In genomic region chr11:63869686-63870085, GRCh38 we compare ENCODE assay signal across 9 cellular contexts. TPM values are rescaled to one million over a fixed set of nuclear protein-coding genes. Genes with fewer than 3 reads are reported as not detected.
DNase-seq lines count a peak whose midpoint lies in the region; TF ChIP-seq lines count a peak whose summit lies in the region.
"Had no signal": no experiment of that assay in that cellular context is flagged by ENCODE, and none has a peak within 500 bp of the region (broad histone marks: within the 10 kb centered on the region; RNA-seq: fewer than 3 reads in every experiment).

No MANE protein-coding gene starts in this region.

- H3K36me3 ChIP-seq in cardiac muscle cell (no peaks in the 10 kb centered on the region), hepatocyte (replicated peaks; ENCODE audit: insufficient read depth, low read depth) (no peaks in the 10 kb centered on the region), thymus (ENCODE audit: control insufficient read depth, insufficient read depth) (peaks cover 10% of the 10 kb centered on the region), A673 (ENCODE audit: insufficient read depth, low read length, poor library complexity, severe bottlenecking) (no peaks in the 10 kb centered on the region)

- no peaks in the 10 kb centered on the region for H3K9me3 Mint-ChIP-seq in activated CD4-positive, alpha-beta memory T cell treated with anti-CD3 and anti-CD28 coated beads for 36 hours
- no peaks in the 10 kb centered on the region for H3K9me3 Mint-ChIP-seq in Calu3 (ENCODE audit: low read depth, unreplicated experiment)

- H3K9me2 ChIP-seq in hepatocyte (replicated peaks; ENCODE audit: insufficient read depth) = no peaks in the 10 kb centered on the region

- peaks cover 84% of the 10 kb centered on the region for H3K79me2 ChIP-seq in hepatocyte

- intact Hi-C loops in cardiac septum (cut with DNase I) (loop anchor here (2.0 kb wide), 1 partner anchor 29 kb away; no protein-coding TSS in a partner anchor), A673 (cut with micrococcal nuclease; ENCODE audit: unreplicated experiment) (no loop called here), Calu3 (cut with micrococcal nuclease; ENCODE audit: unreplicated experiment) (no loop called here)
- intact Hi-C loops in activated CD4-positive, alpha-beta memory T cell treated with anti-CD3 and anti-CD28 coated beads for 36 hours (cut with micrococcal nuclease) = loop anchor here (1.0 kb wide), 1 partner anchor 29 kb away; no protein-coding TSS in a partner anchor

- H3K9me3 ChIP-seq in cardiac muscle cell (ENCODE audit: low read depth) = no peaks in the 10 kb centered on the region
- no peaks in the 10 kb centered on the region for H3K9me3 ChIP-seq in hepatocyte (ENCODE audit: low read depth)
- H3K9me3 ChIP-seq in thymus (ENCODE audit: control insufficient read depth) = no peaks in the 10 kb centered on the region
- no peaks in the 10 kb centered on the region for H3K9me3 ChIP-seq in A673 (ENCODE audit: low read depth, low read length, poor library complexity, severe bottlenecking)

- peaks cover 89% of the 10 kb centered on the region for H3K4me1 Mint-ChIP-seq in activated CD4-positive, alpha-beta memory T cell treated with anti-CD3 and anti-CD28 coated beads for 36 hours (ENCODE audit: low read depth)
- H3K4me1 Mint-ChIP-seq in Calu3 (ENCODE audit: low read depth, unreplicated experiment) = peaks cover 42% of the 10 kb centered on the region

- peaks cover 31% of the 10 kb centered on the region for H3K4me1 ChIP-seq in cardiac muscle cell (ENCODE audit: low read depth)
- peaks cover 53% of the 10 kb centered on the region for H3K4me1 ChIP-seq in hepatocyte (ENCODE audit: insufficient read depth)
- peaks cover 39% of the 10 kb centered on the region for H3K4me1 ChIP-seq in thymus (ENCODE audit: control insufficient read depth, insufficient read depth, low read length)
- peaks cover 39% of the 10 kb centered on the region for H3K4me1 ChIP-seq in A673 (ENCODE audit: insufficient read depth, low read length, poor library complexity, severe bottlenecking)

- WGBS in hepatocyte (ENCODE audit: low lambda C conversion rate, missing lambda C conversion rate) = 96% methylated on average over 8 of the region's 8 CpGs
- 26% methylated on average over 8 of the region's 8 CpGs for WGBS in thymus

- H3K4me2 ChIP-seq in hepatocyte = peak overlapping the region; percentile 60

- H3K27ac Mint-ChIP-seq in activated CD4-positive, alpha-beta memory T cell treated with anti-CD3 and anti-CD28 coated beads for 36 hours = peak overlapping the region; percentile 39
- no peak overlapping the region for H3K27ac Mint-ChIP-seq in Calu3 (ENCODE audit: unreplicated experiment)

- TF ChIP-seq CTCF in cardiac muscle cell (IDR thresholded peaks at IDR 0.05; ENCODE audit: low read depth, low read length) = no peak
- TF ChIP-seq CTCF in hepatocyte (IDR thresholded peaks at IDR 0.05; ENCODE audit: poor library complexity) = no peak
- no peak for TF ChIP-seq CTCF in A673 (conservative IDR thresholded peaks at IDR 0.05; ENCODE audit: low read depth, low read length)
- TF ChIP-seq CTCF in Calu3 (IDR thresholded peaks at IDR 0.05; ENCODE audit: unreplicated experiment) = no peak

- POLR2A ChIA-PET in activated CD4-positive, alpha-beta memory T cell treated with anti-CD3 and anti-CD28 coated beads for 36 hours (lab: Charles Lee) = interaction anchor here (0.9 to 1.5 kb wide), 3 partner anchors 14 to 18 kb away, joined by 3 to 4 read pairs (median 3); no protein-coding TSS in a partner anchor
- POLR2A ChIA-PET in A673 (lab: Charles Lee; ENCODE audit: low non-redundant PET) = no interaction called here

- peak overlapping the region; percentile 89 for H3K27ac ChIP-seq in cardiac muscle cell
- peak overlapping the region; percentile 37 for H3K27ac ChIP-seq in hepatocyte
- peak overlapping the region; percentile 31 for H3K27ac ChIP-seq in thymus (ENCODE audit: low read depth)
- H3K27ac ChIP-seq in A673 (ENCODE audit: low read depth, low read length, poor library complexity, severe bottlenecking) = no peak overlapping the region

- H3K4me3 ChIP-seq in cardiac muscle cell = no peak overlapping the region
- H3K4me3 ChIP-seq in hepatocyte = no peak overlapping the region
- H3K4me3 ChIP-seq in thymus (ENCODE audit: low read length) = no peak overlapping the region
- no peak overlapping the region for H3K4me3 ChIP-seq in A673 (ENCODE audit: low read depth, low read length, poor library complexity, severe bottlenecking)

- CTCF ChIA-PET in activated CD4-positive, alpha-beta memory T cell treated with anti-CD3 and anti-CD28 coated beads for 36 hours (lab: Charles Lee) = interaction anchor here (1.8 to 1.9 kb wide), 2 partner anchors 32 to 102 kb away, joined by 3 to 9 read pairs; partner anchors contain the start of gene ZFTA
- CTCF ChIA-PET in A673 (lab: Charles Lee) (no interaction called here), Calu3 (lab: Charles Lee) (interaction anchor here (0.9 kb wide), 1 partner anchor 19 kb away, joined by 3 read pairs; no protein-coding TSS in a partner anchor)

- DNase-seq in cardiac muscle cell (ENCODE audit: low read depth in 1 of 2, low spot score in 1 of 2) (no peak), cardiac septum (ENCODE audit: low spot score) (no peak), hepatocyte (ENCODE audit: low spot score) (no peak), glomerular visceral epithelial cell (ENCODE audit: extremely low spot score) (no peak), A673 (ENCODE audit: low spot score) (no peak), Calu3 (no peak)
- DNase-seq in activated CD4-positive, alpha-beta memory T cell treated with anti-CD3 and anti-CD28 coated beads for 36 hours = peak; percentile 58
- DNase-seq: C1 segment of cervical spinal cord had no signal

- H3K27me3 ChIP-seq in cardiac muscle cell (no peaks in the 10 kb centered on the region), hepatocyte (no peaks in the 10 kb centered on the region), thymus (ENCODE audit: control insufficient read depth, insufficient read depth) (no peaks in the 10 kb centered on the region), A673 (replicated peaks; ENCODE audit: insufficient read depth, low read depth, low read length, poor library complexity) (no peaks in the 10 kb centered on the region)

- H3K36me3 Mint-ChIP-seq in activated CD4-positive, alpha-beta memory T cell treated with anti-CD3 and anti-CD28 coated beads for 36 hours = peaks cover 12% of the 10 kb centered on the region
- H3K36me3 Mint-ChIP-seq in Calu3 (ENCODE audit: insufficient read depth, unreplicated experiment) = peaks cover 13% of the 10 kb centered on the region

- H3K27me3 Mint-ChIP-seq in activated CD4-positive, alpha-beta memory T cell treated with anti-CD3 and anti-CD28 coated beads for 36 hours = no peaks in the 10 kb centered on the region
- no peaks in the 10 kb centered on the region for H3K27me3 Mint-ChIP-seq in Calu3 (ENCODE audit: unreplicated experiment)

- H3K4me3 Mint-ChIP-seq in activated CD4-positive, alpha-beta memory T cell treated with anti-CD3 and anti-CD28 coated beads for 36 hours = no peak overlapping the region
- H3K4me3 Mint-ChIP-seq in Calu3 (ENCODE audit: low read depth, unreplicated experiment) = no peak overlapping the region

- H4K20me1 ChIP-seq in hepatocyte (ENCODE audit: insufficient read depth, poor library complexity, severe bottlenecking) = peaks cover 67% of the 10 kb centered on the region

- BruUV-seq in A673 (replicated peaks; lab: Mats Ljungman, UMichigan) (no TSS peak), Calu3 (replicated peaks; lab: Mats Ljungman, UMichigan) (no TSS peak)

- H2AFZ ChIP-seq in hepatocyte = no peak overlapping the region

RNA-seq across cellular contexts. Expression of gene MARK2, which starts 30.8 kb away (rescaled TPM):
- 31.0 and 31.4 TPM in 2 replicates for total RNA-seq in cardiac muscle cell
- 37.2 and 38.1 TPM in 2 replicates for polyA plus RNA-seq in cardiac muscle cell
- total RNA-seq in cardiac septum = 32.4 TPM
- 10 to 100 TPM; 20.0 to 29.0 TPM for total RNA-seq in activated CD4-positive, alpha-beta memory T cell treated with anti-CD3 and anti-CD28 coated beads for 36 hours
- total RNA-seq in hepatocyte = 22.4 and 24.1 TPM in 2 replicates
- polyA plus RNA-seq in hepatocyte = 40.8 and 48.2 TPM in 2 replicates
- 17.5 TPM for polyA plus RNA-seq in thymus
- total RNA-seq in A673 (2021) = 54.9 and 61.7 TPM in 2 replicates
- 63.1 and 71.2 TPM in 2 replicates for total RNA-seq in Calu3 (2022)

RNA-seq across cellular contexts. Expression of gene RCOR2, which starts 47.3 kb away (rescaled TPM):
- 73.5 and 74.2 TPM in 2 replicates for total RNA-seq in cardiac muscle cell
- 34.7 and 41.0 TPM in 2 replicates for polyA plus RNA-seq in cardiac muscle cell
- 4.8 TPM for total RNA-seq in cardiac septum
- under 1 TPM; 0.21 to 0.27 TPM for total RNA-seq in activated CD4-positive, alpha-beta memory T cell treated with anti-CD3 and anti-CD28 coated beads for 36 hours
- total RNA-seq in hepatocyte = 4.3 and 4.4 TPM in 2 replicates
- 3.1 and 3.5 TPM in 2 replicates for polyA plus RNA-seq in hepatocyte
- polyA plus RNA-seq in thymus = 0.87 TPM
- 3.9 and 7.6 TPM in 2 replicates for total RNA-seq in A673 (2021)
- total RNA-seq in Calu3 (2022) = 0.26 and 0.37 TPM in 2 replicates

RNA-seq across cellular contexts. Expression of gene SPINDOC, which starts 56.4 kb away (rescaled TPM):
- total RNA-seq in cardiac muscle cell (44.5 and 45.2 TPM in 2 replicates), cardiac septum (14.0 TPM), hepatocyte (24.0 and 25.2 TPM in 2 replicates), A673 (2021) (91.1 and 94.5 TPM in 2 replicates), Calu3 (2022) (47.1 and 53.8 TPM in 2 replicates)
- polyA plus RNA-seq in cardiac muscle cell (8.2 and 9.0 TPM in 2 replicates), hepatocyte (5.4 and 9.9 TPM in 2 replicates), thymus (11.7 TPM)
- total RNA-seq in activated CD4-positive, alpha-beta memory T cell treated with anti-CD3 and anti-CD28 coated beads for 36 hours = 10 to 100 TPM; 27.9 to 29.3 TPM

Comparison
In these comparisons a context has a peak if more than half of its experiments do, and no peak if none do; other contexts are left out.
1. intact Hi-C loops: an anchor here in cardiac septum (2.0 kb wide) and activated CD4-positive, alpha-beta memory T cell treated with anti-CD3 and anti-CD28 coated beads for 36 hours (1.0 kb wide); none called in A673 and Calu3.